In genomic region chr1:178492341-178492740, GRCh38 we compare ENCODE assay signal across 36 cellular contexts. TPM values are rescaled to one million over a fixed set of nuclear protein-coding genes. Genes with fewer than 3 reads are reported as not detected.
"Had no signal": no experiment of that assay in that cellular context is flagged by ENCODE, and none has a peak within 500 bp of the region (broad histone marks: within the 10 kb centered on the region; RNA-seq: fewer than 3 reads in every experiment).

No MANE protein-coding gene starts in this region.

- DNase-seq: activated CD4-positive, alpha-beta T cell treated with anti-CD3 and anti-CD28 coated beads, Interleukin-2, amount 10 ng/mL, durations not matched to agents 24 days and 14 days; activated CD4-positive, alpha-beta T cell treated with anti-CD3 and anti-CD28 coated beads, Interleukin-2, amount 50 U/mL, for 4 hours; activated CD8-positive, alpha-beta T cell treated with anti-CD3 and anti-CD28 coated beads for 36 hours; activated effector memory CD4-positive, alpha-beta T cell treated with anti-CD3 and anti-CD28 coated beads, Interleukin-2, amount 50 U/mL, for 16 hours; activated naive CD4-positive, alpha-beta T cell; activated naive CD4-positive, alpha-beta T cell treated with anti-CD3 and anti-CD28 coated beads, Interleukin-2, amount 50 U/mL, for 16 hours; activated naive CD8-positive, alpha-beta T cell treated with anti-CD3 and anti-CD28 coated beads for 36 hours; activated T-cell treated with anti-CD3 and anti-CD28 coated beads, Interleukin-2, amount 50 U/mL, for 1 hour; activated T-cell treated with anti-CD3 and anti-CD28 coated beads, Interleukin-2, amount 50 U/mL, for 72 hours; amniotic stem cell; Kasumi-1; KG1; MG63; NCI-H1048; NCI-H1105 treated with DMSO at 0.1 percent for 48 hours; NCI-H1436; NCI-H1694; NCI-H1930; NCI-H2171; NCI-H510A; NCI-H748 treated with DMSO at 0.1 percent for 48 hours; NK-92 treated with Interleukin-12 subunit alpha and Interleukin-12 subunit beta, amount 100 ng/mL, for 24 hours; PC-3; Peyer's patch; SIG-M5; T-helper 1 cell; T-helper 2 cell; T-helper 9 cell had no signal

- H3K9me3 ChIP-seq: ascending aorta, MG63, Peyer's patch had no signal

- H3K4me1 ChIP-seq: ascending aorta, Peyer's patch had no signal

- H3K4me3 Mint-ChIP-seq: activated CD4-positive, alpha-beta T cell treated with anti-CD3 and anti-CD28 coated beads, Interleukin-2, amount 10 ng/mL, durations not matched to agents 24 days and 14 days; activated CD8-positive, alpha-beta T cell treated with anti-CD3 and anti-CD28 coated beads for 36 hours; activated naive CD8-positive, alpha-beta T cell treated with anti-CD3 and anti-CD28 coated beads for 36 hours; activated T-cell treated with anti-CD3 and anti-CD28 coated beads, Interleukin-2, amount 50 U/mL, for 72 hours; activated T-helper 17 cell treated with anti-CD3 and anti-CD28 coated beads, Interleukin-2, amount 50 U/mL, for 72 hours; central memory CD8-positive, alpha-beta T cell had no signal

- H3K4me3 ChIP-seq: ascending aorta, cardiac muscle cell, MG63, Peyer's patch had no signal

- H3K4me1 Mint-ChIP-seq: activated CD4-positive, alpha-beta T cell treated with anti-CD3 and anti-CD28 coated beads, Interleukin-2, amount 10 ng/mL, durations not matched to agents 24 days and 14 days; activated naive CD8-positive, alpha-beta T cell treated with anti-CD3 and anti-CD28 coated beads for 36 hours; activated T-helper 17 cell treated with anti-CD3 and anti-CD28 coated beads, Interleukin-2, amount 50 U/mL, for 72 hours; central memory CD8-positive, alpha-beta T cell had no signal

- H3K36me3 ChIP-seq: ascending aorta, cardiac muscle cell, MG63, Peyer's patch had no signal

- H3K36me3 Mint-ChIP-seq: activated naive CD8-positive, alpha-beta T cell treated with anti-CD3 and anti-CD28 coated beads for 36 hours had no signal

- H3K27me3 ChIP-seq: ascending aorta, cardiac muscle cell, MG63, Peyer's patch had no signal

- H3K27ac ChIP-seq: ascending aorta, cardiac muscle cell, Peyer's patch, RWPE1 had no signal

- H3K27ac Mint-ChIP-seq: activated CD8-positive, alpha-beta T cell treated with anti-CD3 and anti-CD28 coated beads for 36 hours; activated naive CD8-positive, alpha-beta T cell treated with anti-CD3 and anti-CD28 coated beads for 36 hours; activated T-cell treated with anti-CD3 and anti-CD28 coated beads, Interleukin-2, amount 50 U/mL, for 72 hours; activated T-helper 17 cell treated with anti-CD3 and anti-CD28 coated beads, Interleukin-2, amount 50 U/mL, for 72 hours had no signal

- H3K9me3 Mint-ChIP-seq: activated CD4-positive, alpha-beta T cell treated with anti-CD3 and anti-CD28 coated beads, Interleukin-2, amount 10 ng/mL, durations not matched to agents 24 days and 14 days; activated CD8-positive, alpha-beta T cell treated with anti-CD3 and anti-CD28 coated beads for 36 hours; activated naive CD8-positive, alpha-beta T cell treated with anti-CD3 and anti-CD28 coated beads for 36 hours; activated T-cell treated with anti-CD3 and anti-CD28 coated beads, Interleukin-2, amount 50 U/mL, for 72 hours; activated T-helper 17 cell treated with anti-CD3 and anti-CD28 coated beads, Interleukin-2, amount 50 U/mL, for 72 hours; central memory CD8-positive, alpha-beta T cell had no signal

RNA-seq across cellular contexts. Expression of gene CLEC20A, which starts 4.4 kb away (rescaled TPM):
- total RNA-seq: activated CD4-positive, alpha-beta T cell treated with anti-CD3 and anti-CD28 coated beads, Interleukin-2, amount 10 ng/mL, durations not matched to agents 24 days and 14 days; activated CD8-positive, alpha-beta memory T cell treated with anti-CD3 and anti-CD28 coated beads for 36 hours; activated CD8-positive, alpha-beta T cell treated with anti-CD3 and anti-CD28 coated beads for 36 hours; activated naive CD8-positive, alpha-beta T cell treated with anti-CD3 and anti-CD28 coated beads for 36 hours; activated T-cell treated with anti-CD3 and anti-CD28 coated beads, Interleukin-2, amount 50 U/mL, for 72 hours; activated T-helper 17 cell treated with anti-CD3 and anti-CD28 coated beads, Interleukin-2, amount 50 U/mL, for 72 hours; ascending aorta; cardiac muscle cell; PC-3; Peyer's patch; Right ventricle myocardium inferior; SK-MEL-5 had no signal
- polyA plus RNA-seq: cardiac muscle cell had no signal

RNA-seq across cellular contexts. Expression of gene TEX35, which starts 20.6 kb away (rescaled TPM):
- total RNA-seq: activated CD4-positive, alpha-beta T cell treated with anti-CD3 and anti-CD28 coated beads, Interleukin-2, amount 10 ng/mL, durations not matched to agents 24 days and 14 days; activated CD8-positive, alpha-beta memory T cell treated with anti-CD3 and anti-CD28 coated beads for 36 hours; activated CD8-positive, alpha-beta T cell treated with anti-CD3 and anti-CD28 coated beads for 36 hours; activated naive CD8-positive, alpha-beta T cell treated with anti-CD3 and anti-CD28 coated beads for 36 hours; activated T-cell treated with anti-CD3 and anti-CD28 coated beads, Interleukin-2, amount 50 U/mL, for 72 hours; activated T-helper 17 cell treated with anti-CD3 and anti-CD28 coated beads, Interleukin-2, amount 50 U/mL, for 72 hours; ascending aorta; cardiac muscle cell; PC-3; Peyer's patch; Right ventricle myocardium inferior; SK-MEL-5 had no signal
- polyA plus RNA-seq: cardiac muscle cell had no signal
